ENCODE assay signal across 9 cellular contexts in genomic region chr12:2813573-2814185, GRCh38. TPM values are rescaled to one million over a fixed set of nuclear protein-coding genes. Genes with fewer than 3 reads are reported as not detected.
A peak's percentile ranks its signal among the peaks of the same experiment; 100 is the strongest.
DNase-seq lines count a peak whose midpoint lies in the region; ATAC-seq and TF ChIP-seq lines count a peak whose summit lies in the region.
"Had no signal": no experiment of that assay in that cellular context is flagged by ENCODE, and none has a peak within 500 bp of the region (broad histone marks: within the 10 kb centered on the region; RNA-seq: fewer than 3 reads in every experiment).

No MANE protein-coding gene starts in this region.

- peak overlapping the region; percentile 96 for H3K4me3 Mint-ChIP-seq in CD4-positive, alpha-beta T cell

- TF ChIP-seq POLR2A in body of pancreas (IDR thresholded peaks at IDR 0.05): no peak

- H3K36me3 ChIP-seq in Loucy (ENCODE audit: insufficient read depth, low read length): peaks cover 5% of the 10 kb centered on the region; the same call in 1 of the 2 replicates
- H3K36me3 ChIP-seq in body of pancreas (replicated peaks in 1 of 2; ENCODE audit: insufficient read depth in 1 of 2, low read depth in 2 of 2): peaks cover 0 to 13% of the 10 kb centered on the region in 2 donors
- H3K36me3 ChIP-seq in iPS-18a (ENCODE audit: control insufficient read depth, low read depth, low read length): peaks cover 13% of the 10 kb centered on the region
- H3K36me3 ChIP-seq in skeletal muscle tissue (ENCODE audit: control insufficient read depth in 3 of 3, insufficient read depth in 3 of 3, low read length in 3 of 3): peaks cover 14 to 23% (median 16%) of the 10 kb centered on the region in 3 donors

- H3K9me2 ChIP-seq in Loucy (replicated peaks; ENCODE audit: low read depth, low read length): no peaks in the 10 kb centered on the region

- H3K27ac ChIP-seq in CD4-positive, alpha-beta T cell (ENCODE audit: low read depth, low read length): peak overlapping the region; percentile 91
- H3K27ac ChIP-seq in body of pancreas (peak overlapping the region in 3 of 4 donors; percentile 92 to 99 (median 95)), iPS-18a (ENCODE audit: low read length) (peak overlapping the region; percentile 93), skeletal muscle tissue (ENCODE audit: low read depth, low read length) (peak overlapping the region; percentile 83)

- POLR2A ChIA-PET in CD4-positive, alpha-beta T cell (lab: Charles Lee): interaction anchor here (1.5 to 2.1 kb wide), 3 partner anchors 18 to 122 kb away, joined by 4 to 37 read pairs (median 9); partner anchors contain the start of gene FKBP4

- WGBS in body of pancreas, 2 donors: 14% methylated on average over 6 of the region's 6 CpGs

- H4K20me1 ChIP-seq in Loucy (ENCODE audit: insufficient read depth, low read length, poor library complexity, severe bottlenecking): no peaks in the 10 kb centered on the region

- H3K27ac Mint-ChIP-seq in CD4-positive, alpha-beta T cell: peak overlapping the region; percentile 99

- CTCF ChIA-PET in CD4-positive, alpha-beta T cell (lab: Charles Lee): interaction anchor here (1.0 to 2.6 kb wide), 3 partner anchors 18 to 131 kb away, joined by 4 to 12 read pairs (median 4); no protein-coding TSS in a partner anchor

- peak overlapping the region; percentile 94 for H3K4me2 ChIP-seq in Loucy (ENCODE audit: low read depth, low read length, poor library complexity, severe bottlenecking)

- intact Hi-C loops in CD4-positive, alpha-beta T cell (cut with DNase I, micrococcal nuclease): loop anchor here (1.0 to 5.0 kb wide), 5 partner anchors 19 to 130 kb away; partner anchors contain the start of genes FKBP4 (in 1 of the 2), FOXM1 (in 1 of the 2) and RHNO1 (in 1 of the 2)
- intact Hi-C loops in body of pancreas (cut with DNase I): no loop called here

- no peaks in the 10 kb centered on the region for H3F3A ChIP-seq in Loucy (ENCODE audit: low read depth)

- no peaks in the 10 kb centered on the region for H3K9me3 ChIP-seq in CD4-positive, alpha-beta T cell (ENCODE audit: control insufficient read depth, low read length)
- H3K9me3 ChIP-seq in Loucy (ENCODE audit: insufficient read depth, low read depth, low read length) (no peaks in the 10 kb centered on the region), body of pancreas (no peaks in the 10 kb centered on the region), iPS-18a (ENCODE audit: control insufficient read depth, low read depth, low read length) (no peaks in the 10 kb centered on the region), skeletal muscle tissue (ENCODE audit: control insufficient read depth in 3 of 3, low read length in 3 of 3) (no peaks in the 10 kb centered on the region)

- H3K36me3 Mint-ChIP-seq in CD4-positive, alpha-beta T cell (ENCODE audit: low read depth): peaks cover 47% of the 10 kb centered on the region

- H3K4me1 Mint-ChIP-seq in CD4-positive, alpha-beta T cell (ENCODE audit: low read depth): peaks cover 43% of the 10 kb centered on the region

- peak in 9 of 10 experiments; percentile 16 to 44 (median 23) for DNase-seq in CD4-positive, alpha-beta T cell
- DNase-seq in SK-N-DZ (ENCODE audit: low spot score): peak; percentile 87
- peak; percentile 38 to 62 (median 50) for DNase-seq in body of pancreas

- H2AFZ ChIP-seq in Loucy (ENCODE audit: low read length): peak overlapping the region; percentile 98; the same call in 1 of the 2 replicates

- H3K4me1 ChIP-seq in Loucy (ENCODE audit: insufficient read depth, low read length, poor library complexity, severe bottlenecking) (no peaks in the 10 kb centered on the region), body of pancreas (peaks cover 19% of the 10 kb centered on the region), iPS-18a (ENCODE audit: control insufficient read depth, low read depth, low read length) (peaks cover 7% of the 10 kb centered on the region), skeletal muscle tissue (ENCODE audit: control insufficient read depth in 3 of 3, insufficient read depth in 3 of 3, low read length in 3 of 3) (peaks cover 12 to 18% (median 12%) of the 10 kb centered on the region in 3 donors)

- H3K9me3 Mint-ChIP-seq in CD4-positive, alpha-beta T cell: no peaks in the 10 kb centered on the region

- H3K27me3 Mint-ChIP-seq in CD4-positive, alpha-beta T cell: no peaks in the 10 kb centered on the region

- peak; percentile 74 for TF ChIP-seq CTCF in CD4-positive, alpha-beta T cell (IDR thresholded peaks at IDR 0.05)
- TF ChIP-seq CTCF in Loucy (conservative IDR thresholded peaks at IDR 0.05; ENCODE audit: low read length) (peak; percentile 79), body of pancreas (IDR thresholded peaks at IDR 0.05) (peak in 6 of 7 experiments; percentile 32 to 66 (median 52))

- peak; percentile 12 for ATAC-seq in CD4-positive, alpha-beta T cell (ENCODE audit: poor library complexity)
- ATAC-seq in GM19463 (IDR thresholded peaks at IDR 0.05; ENCODE audit: unreplicated experiment) (peak; percentile 30), body of pancreas (no peak), HG03039 (IDR thresholded peaks at IDR 0.05; ENCODE audit: unreplicated experiment) (no peak)

- H3K79me2 ChIP-seq in Loucy (ENCODE audit: insufficient read depth, low read length): peaks cover 34% of the 10 kb centered on the region

- H3K9ac ChIP-seq in Loucy (ENCODE audit: low read depth, low read length, poor library complexity, severe bottlenecking): peak overlapping the region; percentile 84
- peak overlapping the region; percentile 93 for H3K9ac ChIP-seq in iPS-18a (ENCODE audit: low read length)
- H3K9ac ChIP-seq in skeletal muscle tissue (ENCODE audit: low read depth in 1 of 3, low read length in 3 of 3): peak overlapping the region; percentile 73 to 100 (median 89)

- H3K27me3 ChIP-seq in CD4-positive, alpha-beta T cell (ENCODE audit: control insufficient read depth, insufficient read depth, low read length): no peaks in the 10 kb centered on the region
- H3K27me3 ChIP-seq in Loucy (ENCODE audit: insufficient read depth, low read length, poor library complexity, severe bottlenecking) (no peaks in the 10 kb centered on the region), body of pancreas (no peaks in the 10 kb centered on the region), iPS-18a (ENCODE audit: control insufficient read depth, insufficient read depth, low read length) (no peaks in the 10 kb centered on the region), skeletal muscle tissue (ENCODE audit: control insufficient read depth in 3 of 3, insufficient read depth in 3 of 3, low read length in 3 of 3) (no peaks in the 10 kb centered on the region)

- peak overlapping the region; percentile 89 for H3K4me3 ChIP-seq in Loucy (ENCODE audit: low read length, poor library complexity, severe bottlenecking)
- peak overlapping the region; percentile 32 to 69 for H3K4me3 ChIP-seq in body of pancreas
- peak overlapping the region; percentile 88 for H3K4me3 ChIP-seq in iPS-18a (ENCODE audit: low read length)
- peak overlapping the region; percentile 86 to 100 (median 91) for H3K4me3 ChIP-seq in skeletal muscle tissue (ENCODE audit: low read length in 3 of 3)

RNA-seq across cellular contexts. Expression of gene ITFG2, which starts 1.2 kb away (rescaled TPM):
- total RNA-seq in CD4-positive, alpha-beta T cell: 10 to 100 TPM; 61.3 to 68.5 TPM
- 45.1 and 55.1 TPM in 2 replicates for polyA plus RNA-seq in SK-N-DZ (2014; cell fraction: cytosol; rRNA removed)
- 63.4 and 88.2 TPM in 2 replicates for polyA plus RNA-seq in SK-N-DZ (2014; cell fraction: nucleus; rRNA removed)
- total RNA-seq in body of pancreas (10 to 100 TPM; 32.4 to 65.9 TPM), skeletal muscle tissue (18.8 TPM)

RNA-seq across cellular contexts. Expression of gene FKBP4, which starts 18.9 kb away (rescaled TPM):
- total RNA-seq in CD4-positive, alpha-beta T cell: 10 to 100 TPM; 35.7 to 40.3 TPM
- polyA plus RNA-seq in SK-N-DZ (2014; cell fraction: cytosol; rRNA removed): 159 and 161 TPM in 2 replicates
- 133 and 144 TPM in 2 replicates for polyA plus RNA-seq in SK-N-DZ (2014; cell fraction: nucleus; rRNA removed)
- 10 to 100 TPM; 29.0 to 29.8 TPM for total RNA-seq in body of pancreas
- 27.1 TPM for total RNA-seq in skeletal muscle tissue

RNA-seq across cellular contexts. Expression of gene NRIP2, which starts 21.2 kb away (rescaled TPM):
- not detected for total RNA-seq in CD4-positive, alpha-beta T cell
- not detected in 2 replicates for polyA plus RNA-seq in SK-N-DZ (2014; cell fraction: cytosol; rRNA removed)
- polyA plus RNA-seq in SK-N-DZ (2014; cell fraction: nucleus; rRNA removed): not detected in 2 replicates
- total RNA-seq in body of pancreas: under 1 TPM; 0.26 to 0.33 TPM
- total RNA-seq in skeletal muscle tissue: 1.0 TPM
- total RNA-seq: activated CD8-positive, alpha-beta memory T cell treated with anti-CD3 and anti-CD28 coated beads for 36 hours had no signal

RNA-seq across cellular contexts. Expression of gene TEX52, which starts 43.2 kb away (rescaled TPM):
- not detected for total RNA-seq in CD4-positive, alpha-beta T cell
- not detected in 2 replicates for polyA plus RNA-seq in SK-N-DZ (2014; cell fraction: cytosol; rRNA removed)
- polyA plus RNA-seq in SK-N-DZ (2014; cell fraction: nucleus; rRNA removed): not detected in 2 replicates
- total RNA-seq in body of pancreas (not detected), skeletal muscle tissue (not detected)
- total RNA-seq: activated CD8-positive, alpha-beta memory T cell treated with anti-CD3 and anti-CD28 coated beads for 36 hours had no signal

Comparison
In these comparisons a context has a peak if more than half of its experiments do, and no peak if none do; other contexts are left out.
1. ATAC-seq: peak in CD4-positive, alpha-beta T cell (single experiment) and GM19463 (single experiment); none in body of pancreas (single experiment) and HG03039 (single experiment).
2. DNase-seq: peak in every context shown above with its lines; median percentile 87 in SK-N-DZ; 50 in body of pancreas; 23 in CD4-positive, alpha-beta T cell.
3. Peak in every context shown above with its lines, with median percentiles within 50 percentile points of each other: H3K27ac ChIP-seq, CTCF ChIP-seq, H3K4me3 ChIP-seq and H3K9ac ChIP-seq.